In genomic region chr10:85900060-85900459, GRCh38 we compare ENCODE assay signal across 27 cellular contexts.
"Had no signal": no experiment of that assay in that cellular context is flagged by ENCODE, and none has a peak within 500 bp of the region (broad histone marks: within the 10 kb centered on the region; RNA-seq: fewer than 3 reads in every experiment).

No MANE protein-coding gene starts in this region.

- ATAC-seq: activated CD4-positive, alpha-beta T cell treated with anti-CD3 and anti-CD28 coated beads for 36 hours; activated T-cell treated with anti-CD3 and anti-CD28 coated beads, Interleukin-2, amount 50 U/mL, for 4 hours; activated T-helper 17 cell treated with anti-CD3 and anti-CD28 coated beads, Interleukin-2, amount 50 U/mL, for 72 hours; esophagus mucosa; heart left ventricle had no signal

- H3K4me3 ChIP-seq: coronary artery, dorsolateral prefrontal cortex, heart left ventricle had no signal

- DNase-seq: activated CD4-positive, alpha-beta memory T cell treated with anti-CD3 and anti-CD28 coated beads, Interleukin-2, amount 10 ng/mL, durations not matched to agents 7 days and 5 days; activated CD4-positive, alpha-beta T cell treated with anti-CD3 and anti-CD28 coated beads for 36 hours; activated CD4-positive, alpha-beta T cell treated with anti-CD3 and anti-CD28 coated beads, Interleukin-2, amount 10 ng/mL, durations not matched to agents 24 days and 14 days; activated CD4-positive, alpha-beta T cell treated with anti-CD3 and anti-CD28 coated beads, Interleukin-2, amount 50 U/mL, for 4 hours; activated CD4-positive, CD25-positive, alpha-beta regulatory T cell; activated CD4-positive, CD25-positive, alpha-beta regulatory T cell treated with anti-CD3 and anti-CD28 coated beads, Interleukin-2, amount 50 U/mL, for 72 hours; activated effector memory CD4-positive, alpha-beta T cell treated with Interleukin-2 at 50 U/mL for 16 hours; activated gamma-delta T cell treated with Interleukin-2 at 50 U/mL for 16 hours; activated naive CD4-positive, alpha-beta T cell treated with anti-CD3 and anti-CD28 coated beads, Interleukin-2, amount 50 U/mL, for 16 hours; activated naive CD4-positive, alpha-beta T cell treated with Interleukin-2 at 50 U/mL for 16 hours; activated T-cell treated with anti-CD3 and anti-CD28 coated beads, Interleukin-2, amount 50 U/mL, for 4 hours; amniotic stem cell; anterior cingulate cortex; brain microvascular endothelial cell; dorsolateral prefrontal cortex; effector memory CD4-positive, alpha-beta T cell; endodermal cell; foreskin fibroblast; glutamatergic neuron; heart left ventricle; T-helper 2 cell had no signal

- H3K9me3 ChIP-seq: heart left ventricle had no signal

- H3K27ac ChIP-seq: brain microvascular endothelial cell, coronary artery, dorsolateral prefrontal cortex, heart left ventricle had no signal

- H3K27me3 ChIP-seq: brain microvascular endothelial cell, dorsolateral prefrontal cortex, heart left ventricle had no signal

- H3K4me1 ChIP-seq: heart left ventricle had no signal

- FAIRE-seq: astrocyte, bronchial epithelial cell, frontal cortex had no signal

- H3K36me3 ChIP-seq: brain microvascular endothelial cell, heart left ventricle had no signal
